ENCODE assay signal across 8 cellular contexts in genomic region chr10:68074775-68075549, GRCh38. TPM values are rescaled to one million over a fixed set of nuclear protein-coding genes. Genes with fewer than 3 reads are reported as not detected.
DNase-seq lines count a peak whose midpoint lies in the region; ATAC-seq, FAIRE-seq and TF ChIP-seq lines count a peak whose summit lies in the region.

Gene HERC4, minus strand, starts transcription at chr10:68075283. Its CDS starts 2,175 bp downstream, at chr10:68073108.

- H3K9me3 ChIP-seq in Loucy (ENCODE audit: insufficient read depth, low read depth, low read length) (no peaks in the 10 kb centered on the region), SK-N-MC (ENCODE audit: low read depth, low read length) (no peaks in the 10 kb centered on the region), gastroesophageal sphincter (no peaks in the 10 kb centered on the region), neutrophil (no peaks in the 10 kb centered on the region)

- peak within 1 kb of the TSS; percentile 100 for H2AFZ ChIP-seq in Loucy (ENCODE audit: low read length)

- DNase-seq in GDM1 (lab: John Stamatoyannopoulos, UW) = peak; percentile 88
- DNase-seq in H54 (ENCODE audit: insufficient read length, low spot score) = peak; percentile 87
- no peak for DNase-seq in SK-N-MC (ENCODE audit: low read depth, low spot score)
- DNase-seq in activated naive CD4-positive, alpha-beta T cell treated with anti-CD3 and anti-CD28 coated beads, Interleukin-2, amount 10 ng/mL, durations not matched to agents 7 days and 5 days = peak; percentile 93

- H3K79me2 ChIP-seq in Loucy (ENCODE audit: insufficient read depth, low read length) = peaks cover 48% of the 10 kb centered on the region

- no peaks in the 10 kb centered on the region for H3K27me3 ChIP-seq in Loucy (ENCODE audit: insufficient read depth, low read length, poor library complexity, severe bottlenecking)
- no peaks in the 10 kb centered on the region for H3K27me3 ChIP-seq in gastroesophageal sphincter
- no peaks in the 10 kb centered on the region for H3K27me3 ChIP-seq in neutrophil

- TF ChIP-seq POLR2A in H54 (IDR thresholded peaks at IDR 0.05; ENCODE audit: low read depth, low read length) (peak; percentile 68), gastroesophageal sphincter (IDR thresholded peaks at IDR 0.05) (peak; percentile 59 to 62)

- H3K4me2 ChIP-seq in Loucy (ENCODE audit: low read depth, low read length, poor library complexity, severe bottlenecking) = peak within 1 kb of the TSS; percentile 98

- peak within 1 kb of the TSS; percentile 94 for H3K9ac ChIP-seq in Loucy (ENCODE audit: low read depth, low read length, poor library complexity, severe bottlenecking)
- peak within 1 kb of the TSS; percentile 89 for H3K9ac ChIP-seq in SK-N-MC (ENCODE audit: insufficient read length)

- no peak for TF ChIP-seq EP300 in gastroesophageal sphincter (IDR thresholded peaks at IDR 0.05)

- H3K4me1 Mint-ChIP-seq in activated naive CD4-positive, alpha-beta T cell treated with anti-CD3 and anti-CD28 coated beads, Interleukin-2, amount 10 ng/mL, durations not matched to agents 7 days and 5 days = peaks cover 43% of the 10 kb centered on the region

- peaks cover 22% of the 10 kb centered on the region for H3K36me3 Mint-ChIP-seq in activated naive CD4-positive, alpha-beta T cell treated with anti-CD3 and anti-CD28 coated beads, Interleukin-2, amount 10 ng/mL, durations not matched to agents 7 days and 5 days

- H3K27me3 Mint-ChIP-seq in activated naive CD4-positive, alpha-beta T cell treated with anti-CD3 and anti-CD28 coated beads, Interleukin-2, amount 10 ng/mL, durations not matched to agents 7 days and 5 days = peaks cover 7% of the 10 kb centered on the region

- peak within 1 kb of the TSS; percentile 91 for H3K4me3 Mint-ChIP-seq in activated naive CD4-positive, alpha-beta T cell treated with anti-CD3 and anti-CD28 coated beads, Interleukin-2, amount 10 ng/mL, durations not matched to agents 7 days and 5 days

- no peaks in the 10 kb centered on the region for H3K9me3 Mint-ChIP-seq in activated naive CD4-positive, alpha-beta T cell treated with anti-CD3 and anti-CD28 coated beads, Interleukin-2, amount 10 ng/mL, durations not matched to agents 7 days and 5 days

- TF ChIP-seq CTCF in Loucy (conservative IDR thresholded peaks at IDR 0.05; ENCODE audit: low read length) (no peak), gastroesophageal sphincter (IDR thresholded peaks at IDR 0.05) (peak in 1 of 4 experiments; percentile 8), neutrophil (IDR thresholded peaks at IDR 0.05) (peak; percentile 41), subcutaneous adipose tissue (IDR thresholded peaks at IDR 0.05; ENCODE audit: low read depth) (no peak)

- H3F3A ChIP-seq in Loucy (ENCODE audit: low read depth) = no peaks in the 10 kb centered on the region

- peaks cover 36% of the 10 kb centered on the region for H3K4me1 ChIP-seq in Loucy (ENCODE audit: insufficient read depth, low read length, poor library complexity, severe bottlenecking)
- peaks cover 7 to 45% (median 11%) of the 10 kb centered on the region in 3 donors for H3K4me1 ChIP-seq in gastroesophageal sphincter
- H3K4me1 ChIP-seq in neutrophil (ENCODE audit: control insufficient read depth in 1 of 2, insufficient read depth in 1 of 2, low read depth in 1 of 2, low read length in 1 of 2) = peaks cover 32% of the 10 kb centered on the region in 2 experiments

- no peaks in the 10 kb centered on the region for H3K36me3 ChIP-seq in Loucy (ENCODE audit: insufficient read depth, low read length)
- H3K36me3 ChIP-seq in SK-N-MC (ENCODE audit: insufficient read depth, low read length) = peaks cover 13% of the 10 kb centered on the region; the same call in 1 of the 2 replicates
- peaks cover 0 to 4% of the 10 kb centered on the region in 2 donors for H3K36me3 ChIP-seq in gastroesophageal sphincter
- H3K36me3 ChIP-seq in neutrophil = peaks cover 10% of the 10 kb centered on the region

- peak within 1 kb of the TSS; percentile 91 for H3K27ac Mint-ChIP-seq in activated naive CD4-positive, alpha-beta T cell treated with anti-CD3 and anti-CD28 coated beads, Interleukin-2, amount 10 ng/mL, durations not matched to agents 7 days and 5 days

- FAIRE-seq in H54 (lab: Jason Lieb, UNC) = peak; percentile 95

- CTCF ChIA-PET in activated naive CD4-positive, alpha-beta T cell treated with anti-CD3 and anti-CD28 coated beads, Interleukin-2, amount 10 ng/mL, durations not matched to agents 7 days and 5 days (lab: Charles Lee) = interaction anchor here (1.6 kb wide), 1 partner anchor 220 kb away, joined by 4 read pairs; no protein-coding TSS in a partner anchor

- peak within 1 kb of the TSS; percentile 99 for H3K4me3 ChIP-seq in Loucy (ENCODE audit: low read length, poor library complexity, severe bottlenecking)
- H3K4me3 ChIP-seq in SK-N-MC = peak within 1 kb of the TSS; percentile 86
- peak within 1 kb of the TSS; percentile 89 to 99 for H3K4me3 ChIP-seq in gastroesophageal sphincter
- peak within 1 kb of the TSS; percentile 72 to 98 for H3K4me3 ChIP-seq in neutrophil (ENCODE audit: low read depth in 1 of 2, low read length in 1 of 2)

- no peaks in the 10 kb centered on the region for H3K9me2 ChIP-seq in Loucy (replicated peaks; ENCODE audit: low read depth, low read length)

- peaks cover 39% of the 10 kb centered on the region for H4K20me1 ChIP-seq in Loucy (ENCODE audit: insufficient read depth, low read length, poor library complexity, severe bottlenecking)

- 0% methylated on average over 8 to 18 of the region's 64 CpGs for WGBS in gastroesophageal sphincter (ENCODE audit: low coverage in 1 of 2), 2 donors

- ATAC-seq in gastroesophageal sphincter = peak; percentile 99

- H3K27ac ChIP-seq in SK-N-MC (peak within 1 kb of the TSS; percentile 62; the same call in 1 of the 2 replicates), gastroesophageal sphincter (peak within 1 kb of the TSS; percentile 97 to 99 (median 98)), neutrophil (peak within 1 kb of the TSS; percentile 98)

RNA-seq across cellular contexts. Expression of gene HERC4, which starts in this region (rescaled TPM):
- total RNA-seq in gastroesophageal sphincter (10 to 100 TPM; 30.3 to 58.4 (median 43.0) TPM), subcutaneous adipose tissue (10 to 100 TPM; 57.7 to 80.8 (median 75.2) TPM)
